1 cellular context compared by ENCODE assay signal in genomic region chr15:81888748-81889479, GRCh38.
TF ChIP-seq lines count a peak whose summit lies in the region.

No MANE protein-coding gene starts in this region.

TF ChIP-seq in HEK293, 187 proteins besides CTCF, POLR2A, EP300 and RAD21 (continued from another document):
- no peak for TF ChIP-seq ZNF26 (tag by site-specific recombination; IDR thresholded peaks at IDR 0.05)
- peak; percentile 97 for TF ChIP-seq FEZF1 (tag by site-specific recombination; IDR thresholded peaks at IDR 0.05)
- no peak for TF ChIP-seq ZNF202 (tag by site-specific recombination; IDR thresholded peaks at IDR 0.05; ENCODE audit: borderline replicate concordance)
- TF ChIP-seq EGR2 (tag by site-specific recombination; IDR thresholded peaks at IDR 0.05; ENCODE audit: low read depth) = no peak
- TF ChIP-seq ZNF658 (tag by site-specific recombination; IDR thresholded peaks at IDR 0.05) = no peak
- no peak for TF ChIP-seq ZNF274 (IDR thresholded peaks at IDR 0.05; ENCODE audit: low read length)
- TF ChIP-seq ZNF274 (tag by site-specific recombination; IDR thresholded peaks at IDR 0.05; ENCODE audit: borderline replicate concordance) = no peak
- TF ChIP-seq ZNF121 (tag by site-specific recombination; IDR thresholded peaks at IDR 0.05) = no peak
- TF ChIP-seq ZNF140 (tag by site-specific recombination; IDR thresholded peaks at IDR 0.05) = no peak
- TF ChIP-seq ZNF423 (tag by site-specific recombination; IDR thresholded peaks at IDR 0.05) = no peak
- no peak for TF ChIP-seq ZNF146 (tag by site-specific recombination; IDR thresholded peaks at IDR 0.05)
- TF ChIP-seq ZNF404 (tag by site-specific recombination; IDR thresholded peaks at IDR 0.05) = no peak
- TF ChIP-seq ATF2 (tag by site-specific recombination; IDR thresholded peaks at IDR 0.05; ENCODE audit: low read depth) = no peak
- no peak; the same call in 1 of the 2 replicates for TF ChIP-seq WT1 (tag by site-specific recombination; IDR thresholded peaks at IDR 0.05)
- TF ChIP-seq PRDM2 (tag by site-specific recombination; IDR thresholded peaks at IDR 0.05; ENCODE audit: borderline replicate concordance) = no peak
- TF ChIP-seq GFI1B (tag by site-specific recombination; IDR thresholded peaks at IDR 0.05) = no peak
- no peak for TF ChIP-seq KLF16 (tag by site-specific recombination; IDR thresholded peaks at IDR 0.05)
- no peak; the same call in 1 of the 2 replicates for TF ChIP-seq ZNF398 (tag by site-specific recombination; IDR thresholded peaks at IDR 0.05)
- TF ChIP-seq ZNF214 (tag by site-specific recombination; IDR thresholded peaks at IDR 0.05; ENCODE audit: borderline replicate concordance) = no peak
- no peak for TF ChIP-seq ZNF23 (tag by site-specific recombination; IDR thresholded peaks at IDR 0.05; ENCODE audit: borderline replicate concordance)
- TF ChIP-seq ZBTB7A (tag by site-specific recombination; IDR thresholded peaks at IDR 0.05; ENCODE audit: low read depth) = no peak
- TF ChIP-seq ZNF600 (tag by site-specific recombination; IDR thresholded peaks at IDR 0.05) = peak; percentile 63; the same call in 1 of the 2 replicates
- no peak for TF ChIP-seq RBAK (tag by site-specific recombination; IDR thresholded peaks at IDR 0.05)
- TF ChIP-seq PRDM6 (tag by site-specific recombination; IDR thresholded peaks at IDR 0.05) = peak; percentile 94
- peak; percentile 60 for TF ChIP-seq ZNF843 (tag by site-specific recombination; IDR thresholded peaks at IDR 0.05)
- TF ChIP-seq ZNF670 (tag by site-specific recombination; IDR thresholded peaks at IDR 0.05; ENCODE audit: low read depth) = no peak
- no peak for TF ChIP-seq ZNF10 (tag by site-specific recombination; IDR thresholded peaks at IDR 0.05)
- TF ChIP-seq GLIS1 (tag by site-specific recombination; IDR thresholded peaks at IDR 0.05) = peak; percentile 13; the same call in 1 of the 2 replicates
- no peak for TF ChIP-seq ZNF391 (tag by site-specific recombination; IDR thresholded peaks at IDR 0.05; ENCODE audit: borderline replicate concordance, low read depth)
- no peak for TF ChIP-seq ZNF558 (tag by site-specific recombination; IDR thresholded peaks at IDR 0.05)
- no peak for TF ChIP-seq KLF10 (tag by site-specific recombination; IDR thresholded peaks at IDR 0.05)
- no peak for TF ChIP-seq ZNF302 (tag by site-specific recombination; IDR thresholded peaks at IDR 0.05; ENCODE audit: low read depth)
- peak; percentile 86 for TF ChIP-seq ZNF580 (tag by site-specific recombination; IDR thresholded peaks at IDR 0.05)
- no peak for TF ChIP-seq ZFHX2 (tag by site-specific recombination; conservative IDR thresholded peaks at IDR 0.05)
- no peak for TF ChIP-seq ZNF169 (tag by site-specific recombination; IDR thresholded peaks at IDR 0.05)
- no peak for TF ChIP-seq ZNF777 (tag by site-specific recombination; IDR thresholded peaks at IDR 0.05; ENCODE audit: borderline replicate concordance)
- TF ChIP-seq ZNF416 (tag by site-specific recombination; IDR thresholded peaks at IDR 0.05) = no peak
- TF ChIP-seq ZNF138 (tag by site-specific recombination; IDR thresholded peaks at IDR 0.05; ENCODE audit: borderline replicate concordance) = no peak
- peak; percentile 94 for TF ChIP-seq BCL11A (tag by site-specific recombination; IDR thresholded peaks at IDR 0.05; ENCODE audit: low read depth)
- TF ChIP-seq ZNF610 (tag by site-specific recombination; IDR thresholded peaks at IDR 0.05; ENCODE audit: borderline replicate concordance) = peak; percentile 80; the same call in 1 of the 2 replicates
- no peak; the same call in 1 of the 2 replicates for TF ChIP-seq ZFP69B (tag by site-specific recombination; IDR thresholded peaks at IDR 0.05)
- no peak for TF ChIP-seq GLI2 (tag by site-specific recombination; IDR thresholded peaks at IDR 0.05; ENCODE audit: borderline replicate concordance, low read depth)
- peak; percentile 87 for TF ChIP-seq ZNF701 (tag by site-specific recombination; IDR thresholded peaks at IDR 0.05)
- TF ChIP-seq ZNF549 (tag by site-specific recombination; IDR thresholded peaks at IDR 0.05) = no peak
- no peak for TF ChIP-seq ZNF114 (tag by site-specific recombination; IDR thresholded peaks at IDR 0.05)
- TF ChIP-seq PRDM10 (tag by site-specific recombination; IDR thresholded peaks at IDR 0.05) = peak; percentile 48; the same call in 1 of the 2 replicates
- TF ChIP-seq ZNF366 (tag by site-specific recombination; conservative IDR thresholded peaks at IDR 0.05) = no peak
- TF ChIP-seq GLIS2 (tag by site-specific recombination; IDR thresholded peaks at IDR 0.05) = no peak
TF ChIP-seq in HEK293: peak in this region for 37.
